ENCODE assay signal across 8 cellular contexts in genomic region chr5:144183254-144183889, GRCh38. TPM values are rescaled to one million over a fixed set of nuclear protein-coding genes. Genes with fewer than 3 reads are reported as not detected.
DNase-seq lines count a peak whose midpoint lies in the region; ATAC-seq, FAIRE-seq and TF ChIP-seq lines count a peak whose summit lies in the region.

No MANE protein-coding gene starts in this region.

- no peaks in the 10 kb centered on the region for H4K20me1 ChIP-seq in PC-9 (ENCODE audit: insufficient read depth)

- no peaks in the 10 kb centered on the region for H3F3A ChIP-seq in PC-9 (ENCODE audit: insufficient read depth, low read depth)

- no peaks in the 10 kb centered on the region for H3K79me2 ChIP-seq in PC-9 (ENCODE audit: low read depth)

- in situ Hi-C loops in GM13976 (cut with MboI; ENCODE audit: low sequenced_read_pairs, unreplicated experiment) (loop anchor here (10.0 kb wide), 1 partner anchor 1259 kb away; no protein-coding TSS in a partner anchor), gastrocnemius medialis (cut with MboI; ENCODE audit: low sequenced_read_pairs in 4 of 4) (loop anchor here in 2 of 4 donors (25.0 kb wide), 1 partner anchor 1654 kb away; the partner anchor contains the start of gene PRELID2 (in 2 of the 2))

- POLR2A ChIA-PET in AG04450 (lab: Yijun Ruan, JAX) = no interaction called here
- POLR2A ChIA-PET in PC-9 (lab: Charles Lee; ENCODE audit: unreplicated experiment) = interaction anchor here (0.5 kb wide), 1 partner anchor 215 kb away, joined by 3 read pairs; no protein-coding TSS in a partner anchor

- no peaks in the 10 kb centered on the region for H3K27me3 ChIP-seq in AG04450 (ENCODE audit: control insufficient read depth, insufficient read depth, low read length)
- H3K27me3 ChIP-seq in PC-9 (ENCODE audit: insufficient read depth, low read depth) = no peaks in the 10 kb centered on the region
- no peaks in the 10 kb centered on the region for H3K27me3 ChIP-seq in gastrocnemius medialis

- TF ChIP-seq CTCF in AG04450 (IDR thresholded peaks at IDR 0.05; ENCODE audit: low read depth, low read length) = peak; percentile 71
- TF ChIP-seq CTCF in GM13976 (IDR thresholded peaks at IDR 0.05; ENCODE audit: borderline replicate concordance, control extremely low read depth, extremely low read depth, insufficient read depth, missing control alignments) = peak; percentile 40
- TF ChIP-seq CTCF in PC-9 (conservative IDR thresholded peaks at IDR 0.05) = peak; percentile 83
- peak; percentile 16 to 62 (median 36) for TF ChIP-seq CTCF in gastrocnemius medialis (IDR thresholded peaks at IDR 0.05 in 4 of 5, conservative IDR thresholded peaks at IDR 0.05 in 1 of 5)

- H3K9me3 ChIP-seq in AG04450 (ENCODE audit: control insufficient read depth, insufficient read depth, low read length) = no peaks in the 10 kb centered on the region
- no peaks in the 10 kb centered on the region for H3K9me3 ChIP-seq in PC-9 (ENCODE audit: insufficient read depth, low read depth)
- no peaks in the 10 kb centered on the region for H3K9me3 ChIP-seq in gastrocnemius medialis

- H2AFZ ChIP-seq in PC-9 = no peak overlapping the region

- peaks cover 12% of the 10 kb centered on the region for H3K4me1 ChIP-seq in PC-9 (replicated peaks; ENCODE audit: insufficient read depth)
- H3K4me1 ChIP-seq in gastrocnemius medialis = peaks cover 5 to 6% of the 10 kb centered on the region in 2 donors

- TF ChIP-seq POLR2A in erythroblast (IDR thresholded peaks at IDR 0.05; ENCODE audit: low read length) = no peak
- TF ChIP-seq POLR2A in gastrocnemius medialis (IDR thresholded peaks at IDR 0.05) = no peak

- H3K36me3 ChIP-seq in PC-9 (ENCODE audit: low read depth) = no peaks in the 10 kb centered on the region
- H3K36me3 ChIP-seq in gastrocnemius medialis = no peaks in the 10 kb centered on the region

- CTCF ChIA-PET in AG04450 (lab: Charles Lee) (interaction anchor here (0.6 to 1.2 kb wide), 3 partner anchors 11 to 1470 kb away, joined by 3 read pairs; no protein-coding TSS in a partner anchor), PC-9 (lab: Charles Lee) (no interaction called here)

- intact Hi-C loops in PC-9 (cut with micrococcal nuclease; ENCODE audit: unreplicated experiment) (loop anchor here (10.0 kb wide), 1 partner anchor 1299 kb away; no protein-coding TSS in a partner anchor), gastrocnemius medialis (cut with DNase I; ENCODE audit: low total_unique reads) (no loop called here)

- no peak for DNase-seq in AG04450 (ENCODE audit: low read depth, low spot score)
- peak; percentile 32 for DNase-seq in GM13976 (ENCODE audit: low spot score)
- DNase-seq in PC-9 = no peak
- peak; percentile 8 to 47 for DNase-seq in erythroblast (lab: John Stamatoyannopoulos, UW)
- no peak for DNase-seq in gastrocnemius medialis
- DNase-seq in HTR-8/SVneo (ENCODE audit: insufficient read length, low spot score) = no peak
- no peak for DNase-seq in DMS153 treated with DMSO at 0.1 percent for 48 hours (lab: John Stamatoyannopoulos, UW; ENCODE audit: unreplicated experiment)

- H3K4me2 ChIP-seq in PC-9 = no peak overlapping the region

- H3K4me3 ChIP-seq in AG04450 (ENCODE audit: low read depth, low read length) (no peak overlapping the region), PC-9 (no peak overlapping the region), gastrocnemius medialis (no peak overlapping the region)

- FAIRE-seq in HTR-8/SVneo (lab: Jason Lieb, UNC) = no peak

- H3K27ac ChIP-seq in AG04450 (ENCODE audit: low read depth, low read length) (no peak overlapping the region), PC-9 (no peak overlapping the region), gastrocnemius medialis (no peak overlapping the region)

- H3K9me2 ChIP-seq in PC-9 (ENCODE audit: insufficient read depth) = no peaks in the 10 kb centered on the region

- no TSS peak for BruUV-seq in PC-9 (replicated peaks; lab: Mats Ljungman, UMichigan)

- ATAC-seq in gastrocnemius medialis (no peak), GM21526 (IDR thresholded peaks at IDR 0.05; ENCODE audit: low FRiP score, unreplicated experiment) (no peak)

RNA-seq across cellular contexts. Expression of gene KCTD16, which starts 12.7 kb away (rescaled TPM):
- polyA plus RNA-seq in AG04450 (2011; rRNA removed) = 0.38 and 0.42 TPM in 2 replicates
- polyA minus RNA-seq in AG04450 (2011; rRNA and poly(A)+ RNA removed) = 1.00 and 1.1 TPM in 2 replicates
- total RNA-seq in PC-9 (2021) = 0.28 and 0.33 TPM in 2 replicates
- under 1 TPM in 1 of 4 donors, not detected in 3; 0.02 TPM for total RNA-seq in gastrocnemius medialis

RNA-seq across cellular contexts. Expression of gene YIPF5, which starts 12.9 kb away (rescaled TPM):
- polyA plus RNA-seq in AG04450 (2011; rRNA removed) = 94.0 and 142 TPM in 2 replicates
- polyA minus RNA-seq in AG04450 (2011; rRNA and poly(A)+ RNA removed) = 113 and 134 TPM in 2 replicates
- total RNA-seq in PC-9 (2021) = 35.9 and 65.8 TPM in 2 replicates
- total RNA-seq in gastrocnemius medialis = 10 to 100 TPM; 15.5 to 26.5 (median 19.5) TPM

Comparison
In these comparisons a context has a peak if more than half of its experiments do, and no peak if none do; other contexts are left out.
1. DNase-seq: peak in GM13976 (single experiment) and erythroblast (2 of 2); none in AG04450 (single experiment), PC-9 (0 of 2), gastrocnemius medialis (0 of 2), HTR-8/SVneo (single experiment) and DMS153 treated with DMSO at 0.1 percent for 48 hours (single experiment).
2. Peak in every context shown above with its lines, with median percentiles within 50 percentile points of each other: CTCF ChIP-seq.